Comparison of ENCODE assay signal across 8 cellular contexts in the genomic region with DNA sequence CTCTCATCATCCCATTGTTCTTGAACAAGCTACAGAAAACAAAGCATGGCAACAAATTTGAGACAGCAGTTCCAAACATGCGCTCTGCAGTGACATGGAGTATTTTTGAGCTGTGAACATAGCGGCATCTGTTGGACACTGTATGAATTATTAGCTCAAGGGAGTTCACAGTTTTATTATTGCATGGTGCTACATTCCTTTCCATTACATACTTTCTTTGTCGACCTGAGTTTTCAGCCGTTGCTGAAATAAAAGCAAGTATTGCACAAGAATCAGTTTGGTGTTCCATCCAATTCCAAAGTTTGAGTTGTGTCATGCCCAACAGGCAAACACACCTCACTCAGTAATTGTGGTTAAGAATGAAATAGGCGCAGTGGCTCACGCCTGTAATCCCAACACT. TPM values are rescaled to one million over a fixed set of nuclear protein-coding genes. Genes with fewer than 3 reads are reported as not detected.
DNase-seq lines count a peak whose midpoint lies in the region; ATAC-seq and TF ChIP-seq lines count a peak whose summit lies in the region.

No MANE protein-coding gene starts in this region.

- H3K9me3 ChIP-seq in psoas muscle: no peaks in the 10 kb centered on the region

- no peaks in the 10 kb centered on the region for H3K27me3 ChIP-seq in dorsolateral prefrontal cortex
- H3K27me3 ChIP-seq in psoas muscle (ENCODE audit: insufficient read depth in 3 of 3, low read length in 2 of 3): no peaks in the 10 kb centered on the region

- H3K4me3 ChIP-seq in dorsolateral prefrontal cortex (no peak overlapping the region), psoas muscle (no peak overlapping the region)

- DNase-seq in NCI-H345 (lab: John Stamatoyannopoulos, UW): peak; percentile 41
- DNase-seq in dorsolateral prefrontal cortex: no peak
- DNase-seq in psoas muscle: no peak
- DNase-seq in activated naive CD4-positive, alpha-beta T cell treated with anti-CD3 and anti-CD28 coated beads, Interleukin-2, amount 50 U/mL, for 16 hours: no peak

- WGBS in psoas muscle, 3 donors: 48 to 59% (median 56%) methylated on average over 6 of the region's 6 CpGs

- H3K4me1 ChIP-seq in psoas muscle: peaks cover 6% of the 10 kb centered on the region

- intact Hi-C loops in dorsolateral prefrontal cortex (cut with DNase I): loop anchor here (2.0 to 10.0 kb wide), 7 partner anchors 47 to 783 kb away; partner anchors contain the start of genes TEX30 (in 2 of the 2) and ERCC5 (in 1 of the 2)
- intact Hi-C loops in psoas muscle (cut with DNase I): loop anchor here (2.0 kb wide), 1 partner anchor 144 kb away; no protein-coding TSS in a partner anchor

- peak; percentile 48 for TF ChIP-seq CTCF in C4-2B (conservative IDR thresholded peaks at IDR 0.05)
- peak in 55 of 56 donors; percentile 35 to 78 (median 56) for TF ChIP-seq CTCF in dorsolateral prefrontal cortex (IDR thresholded peaks at IDR 0.05 in 54 of 56, conservative IDR thresholded peaks at IDR 0.05 in 2 of 56; ENCODE audit: low read depth in 1 of 56, partially characterized antibody in 56 of 56)
- peak; percentile 63 for TF ChIP-seq CTCF in psoas muscle (IDR thresholded peaks at IDR 0.05)

- H3K27ac ChIP-seq in C4-2B: no peak overlapping the region
- peak overlapping the region in 10 of 59 donors; percentile 10 to 55 (median 32) for H3K27ac ChIP-seq in dorsolateral prefrontal cortex
- H3K27ac ChIP-seq in psoas muscle: no peak overlapping the region

- ATAC-seq in GM21723 (IDR thresholded peaks at IDR 0.05; ENCODE audit: unreplicated experiment) (peak; percentile 66), psoas muscle (peak; percentile 60 to 73 (median 66)), HG03571 (IDR thresholded peaks at IDR 0.05; ENCODE audit: unreplicated experiment) (no peak), GM18907 (IDR thresholded peaks at IDR 0.05; ENCODE audit: unreplicated experiment) (no peak)

- H3K36me3 ChIP-seq in psoas muscle (ENCODE audit: insufficient read depth in 1 of 2, low read depth in 1 of 2): no peaks in the 10 kb centered on the region

RNA-seq across cellular contexts. Expression of gene METTL21C, which starts 30.1 kb away (rescaled TPM):
- total RNA-seq in dorsolateral prefrontal cortex: 1 to 10 TPM in 87 of 120 experiments, under 1 TPM in 24, not detected in 9; 0.39 to 8.8 (median 1.9) TPM
- 10 to 100 TPM in 1 of 4 donors, 1 to 10 TPM in 2, under 1 TPM in 1; 0.19 to 12.5 (median 2.6) TPM for total RNA-seq in psoas muscle
- under 1 TPM; 0.25 to 0.34 (median 0.31) TPM for polyA plus RNA-seq in psoas muscle

RNA-seq across cellular contexts. Expression of gene TEX30, which starts 48.7 kb away (rescaled TPM):
- total RNA-seq in dorsolateral prefrontal cortex (10 to 100 TPM in 33 of 120 experiments, 1 to 10 TPM in 87; 3.7 to 14.8 (median 8.6) TPM), psoas muscle (1 to 10 TPM; 4.8 to 6.9 (median 6.4) TPM)
- 10 to 100 TPM; 16.0 to 20.6 (median 16.6) TPM for polyA plus RNA-seq in psoas muscle

Comparison
In these comparisons a context has a peak if more than half of its experiments do, and no peak if none do; other contexts are left out.
1. ATAC-seq: peak in GM21723 (single experiment) and psoas muscle (4 of 4); none in HG03571 (single experiment) and GM18907 (single experiment).
2. Peak in every context shown above with its lines, with median percentiles within 50 percentile points of each other: CTCF ChIP-seq.